9 cellular contexts compared by ENCODE assay signal in the genomic region with DNA sequence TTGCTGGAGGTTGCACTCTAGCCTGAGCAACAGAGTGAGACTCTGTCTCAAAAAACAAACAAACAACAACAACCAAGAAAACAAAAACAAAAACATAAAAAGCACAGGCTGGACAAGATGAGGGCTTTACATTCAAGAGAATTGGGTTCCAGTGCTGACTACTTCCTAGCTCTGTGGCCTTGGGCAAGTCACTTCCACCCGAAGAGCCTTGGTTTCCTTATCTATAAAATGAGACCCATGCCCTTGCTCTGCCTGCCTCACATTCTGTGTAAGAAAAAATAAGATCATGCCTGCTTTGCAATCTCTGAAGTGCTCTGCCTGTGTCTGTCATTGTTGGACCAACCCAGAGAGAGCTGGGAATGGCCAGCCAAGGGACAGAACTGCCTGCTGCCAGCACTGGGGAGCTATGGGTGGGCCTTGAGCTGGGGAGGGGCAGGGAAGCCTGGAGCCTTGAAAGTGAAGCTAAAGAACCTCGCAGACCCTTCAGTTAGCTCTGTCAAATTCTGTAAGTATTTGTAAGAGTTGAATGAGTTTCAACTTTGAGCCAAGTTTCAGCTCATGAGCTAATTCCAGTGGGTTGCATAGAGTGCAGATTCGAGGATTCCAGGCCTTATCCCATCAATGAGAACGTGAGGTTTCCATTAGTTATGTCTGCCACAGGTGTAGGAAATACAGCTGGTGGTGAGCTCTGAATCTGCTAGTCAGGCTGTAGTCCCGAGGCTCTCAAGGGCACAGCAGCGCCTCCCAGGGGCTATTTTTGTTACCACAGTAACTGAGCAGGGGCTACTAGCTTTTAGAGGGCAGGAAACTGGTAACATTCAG.
DNase-seq lines count a peak whose midpoint lies in the region; ATAC-seq, FAIRE-seq and TF ChIP-seq lines count a peak whose summit lies in the region.
"Had no signal": no experiment of that assay in that cellular context is flagged by ENCODE, and none has a peak within 500 bp of the region (broad histone marks: within the 10 kb centered on the region; RNA-seq: fewer than 3 reads in every experiment).

No MANE protein-coding gene starts in this region.

- H3K27ac ChIP-seq in CD4-positive, CD25-positive, alpha-beta regulatory T cell (ENCODE audit: insufficient read depth, low read length, poor library complexity, severe bottlenecking), result no peak overlapping the region
- no peak overlapping the region for H3K27ac ChIP-seq in keratinocyte (ENCODE audit: control insufficient read depth, insufficient read depth, low read length)
- H3K27ac ChIP-seq: neutrophil had no signal

- no peaks in the 10 kb centered on the region for H3K9me3 ChIP-seq in CD4-positive, CD25-positive, alpha-beta regulatory T cell (ENCODE audit: control insufficient read depth in 2 of 2, low read length in 2 of 2)
- no peaks in the 10 kb centered on the region for H3K9me3 ChIP-seq in keratinocyte (ENCODE audit: control insufficient read depth, low read depth, low read length)
- H3K9me3 ChIP-seq: neutrophil had no signal

- H4K20me1 ChIP-seq in keratinocyte (ENCODE audit: control insufficient read depth, extremely low read depth, insufficient read depth, low read length), result no peaks in the 10 kb centered on the region

- FAIRE-seq in GM18507 (lab: Jason Lieb, UNC) (no peak), keratinocyte (lab: Jason Lieb, UNC) (no peak)

- ATAC-seq in CD4-positive, CD25-positive, alpha-beta regulatory T cell (ENCODE audit: low read depth in 2 of 2), result peak; percentile 34 to 42
- ATAC-seq in HG02884 (IDR thresholded peaks at IDR 0.05; ENCODE audit: unreplicated experiment) (no peak), HG02798 (IDR thresholded peaks at IDR 0.05; ENCODE audit: poor library complexity, unreplicated experiment) (no peak)

- H3K4me1 Mint-ChIP-seq in CD4-positive, CD25-positive, alpha-beta regulatory T cell, result peaks cover 0 to 5% (median 2%) of the 10 kb centered on the region in 4 donors
- H3K4me1 Mint-ChIP-seq in type B pancreatic cell (ENCODE audit: unreplicated experiment), result peaks cover 15% of the 10 kb centered on the region

- no peak overlapping the region for H2AFZ ChIP-seq in keratinocyte (ENCODE audit: control insufficient read depth, low read length)

- no peaks in the 10 kb centered on the region for H3K9me1 ChIP-seq in keratinocyte (ENCODE audit: control insufficient read depth, extremely low read depth, insufficient read depth, low read length)

- peaks cover 5% of the 10 kb centered on the region for H3K27me3 ChIP-seq in CD4-positive, CD25-positive, alpha-beta regulatory T cell (ENCODE audit: control insufficient read depth, insufficient read depth, low read length)
- peaks cover 18% of the 10 kb centered on the region for H3K27me3 ChIP-seq in keratinocyte (ENCODE audit: control insufficient read depth, extremely low read depth, insufficient read depth, low read length)

- H3K27me3 Mint-ChIP-seq in CD4-positive, CD25-positive, alpha-beta regulatory T cell, result peaks cover 15% of the 10 kb centered on the region
- H3K27me3 Mint-ChIP-seq in type B pancreatic cell, result peaks cover 34% of the 10 kb centered on the region

- DNase-seq in CD4-positive, CD25-positive, alpha-beta regulatory T cell, result peak in 1 of 3 donors; percentile 42
- peak; percentile 12 for DNase-seq in GM18507 (ENCODE audit: extremely low spot score, insufficient read length, low read depth)
- DNase-seq in NCI-H82 (lab: John Stamatoyannopoulos, UW), result peak; percentile 88
- DNase-seq in activated naive CD4-positive, alpha-beta T cell treated with anti-CD3 and anti-CD28 coated beads, Interleukin-2, amount 50 U/mL, for 16 hours, result peak; percentile 21
- peak; percentile 5 for DNase-seq in keratinocyte (ENCODE audit: low read depth, low spot score)
- DNase-seq in type B pancreatic cell (ENCODE audit: extremely low spot score, unreplicated experiment), result no peak

- peaks cover 0 to 3% (median 0%) of the 10 kb centered on the region in 7 donors for H3K9me3 Mint-ChIP-seq in CD4-positive, CD25-positive, alpha-beta regulatory T cell
- no peaks in the 10 kb centered on the region for H3K9me3 Mint-ChIP-seq in type B pancreatic cell

- peak; percentile 53 to 64 (median 64) for TF ChIP-seq CTCF in keratinocyte (optimal IDR thresholded peaks at IDR 0.05 in 1 of 3, IDR thresholded peaks at IDR 0.05 in 1 of 3, conservative IDR thresholded peaks at IDR 0.05 in 1 of 3; ENCODE audit: extremely low read depth in 1 of 3, insufficient read depth in 2 of 3, low read length in 3 of 3)
- peak; percentile 71 for TF ChIP-seq CTCF in type B pancreatic cell (conservative IDR thresholded peaks at IDR 0.05)

- no peaks in the 10 kb centered on the region for H3K79me2 ChIP-seq in keratinocyte (ENCODE audit: control insufficient read depth, insufficient read depth, low read length)

- H3K4me2 ChIP-seq in keratinocyte (ENCODE audit: control insufficient read depth, extremely low read depth, insufficient read depth, low read depth, low read length), result no peak overlapping the region

- no peak overlapping the region for H3K4me3 Mint-ChIP-seq in CD4-positive, CD25-positive, alpha-beta regulatory T cell
- H3K4me3 Mint-ChIP-seq in type B pancreatic cell, result no peak overlapping the region

- no peaks in the 10 kb centered on the region for H3K4me1 ChIP-seq in CD4-positive, CD25-positive, alpha-beta regulatory T cell (ENCODE audit: control insufficient read depth, insufficient read depth, low read length, poor library complexity, severe bottlenecking)
- peaks cover 11% of the 10 kb centered on the region for H3K4me1 ChIP-seq in keratinocyte (ENCODE audit: control insufficient read depth, extremely low read depth, insufficient read depth, low read length)

- H3K36me3 Mint-ChIP-seq in CD4-positive, CD25-positive, alpha-beta regulatory T cell, result no peaks in the 10 kb centered on the region
- no peaks in the 10 kb centered on the region for H3K36me3 Mint-ChIP-seq in type B pancreatic cell

- dilution Hi-C loops in keratinocyte (cut with MboI; ENCODE audit: extremely low pct_ligation_motif_present, low sequenced_read_pairs), result no loop called here

- no peak overlapping the region for H3K27ac Mint-ChIP-seq in CD4-positive, CD25-positive, alpha-beta regulatory T cell
- no peak overlapping the region for H3K27ac Mint-ChIP-seq in type B pancreatic cell

- no peak overlapping the region for H3K4me3 ChIP-seq in CD4-positive, CD25-positive, alpha-beta regulatory T cell (ENCODE audit: low read depth, low read length)
- H3K4me3 ChIP-seq in keratinocyte (ENCODE audit: control insufficient read depth in 2 of 3, extremely low read depth in 1 of 3, insufficient read depth in 2 of 3, low read depth in 1 of 3, low read length in 3 of 3), result no peak overlapping the region

- H3K36me3 ChIP-seq in CD4-positive, CD25-positive, alpha-beta regulatory T cell (ENCODE audit: control insufficient read depth, insufficient read depth, low read length), result no peaks in the 10 kb centered on the region
- no peaks in the 10 kb centered on the region for H3K36me3 ChIP-seq in keratinocyte (ENCODE audit: control insufficient read depth in 2 of 2, extremely low read depth in 1 of 2, insufficient read depth in 2 of 2, low read length in 2 of 2)
- H3K36me3 ChIP-seq: neutrophil had no signal

- H3K9ac ChIP-seq in keratinocyte (ENCODE audit: control insufficient read depth, extremely low read depth, insufficient read depth, low read length), result no peak overlapping the region

Comparison
In these comparisons a context has a peak if more than half of its experiments do, and no peak if none do; other contexts are left out.
1. ATAC-seq: peak in CD4-positive, CD25-positive, alpha-beta regulatory T cell (2 of 2); none in HG02884 (single experiment) and HG02798 (single experiment).